Comparison of ENCODE assay signal across 14 cellular contexts in genomic region chr7:151699147-151699546, GRCh38.
DNase-seq lines count a peak whose midpoint lies in the region; TF ChIP-seq lines count a peak whose summit lies in the region.
"Had no signal": no experiment of that assay in that cellular context is flagged by ENCODE, and none has a peak within 500 bp of the region (broad histone marks: within the 10 kb centered on the region; RNA-seq: fewer than 3 reads in every experiment).

No MANE protein-coding gene starts in this region.

- intact Hi-C loops in posterior vena cava (cut with DNase I) = no loop called here

- H3K4me1 Mint-ChIP-seq in activated naive CD4-positive, alpha-beta T cell treated with anti-CD3 and anti-CD28 coated beads, Interleukin-2, amount 10 ng/mL, durations not matched to agents 7 days and 5 days = no peaks in the 10 kb centered on the region

- no peak overlapping the region for H3K27ac Mint-ChIP-seq in activated naive CD4-positive, alpha-beta T cell treated with anti-CD3 and anti-CD28 coated beads, Interleukin-2, amount 10 ng/mL, durations not matched to agents 7 days and 5 days
- H3K27ac Mint-ChIP-seq: CD4-positive, alpha-beta T cell; T-cell had no signal

- H3K27me3 Mint-ChIP-seq in activated naive CD4-positive, alpha-beta T cell treated with anti-CD3 and anti-CD28 coated beads, Interleukin-2, amount 10 ng/mL, durations not matched to agents 7 days and 5 days = no peaks in the 10 kb centered on the region
- H3K27me3 Mint-ChIP-seq: CD4-positive, alpha-beta T cell; T-cell had no signal

- H3K9me3 Mint-ChIP-seq in activated naive CD4-positive, alpha-beta T cell treated with anti-CD3 and anti-CD28 coated beads, Interleukin-2, amount 10 ng/mL, durations not matched to agents 7 days and 5 days = no peaks in the 10 kb centered on the region
- H3K9me3 Mint-ChIP-seq: CD4-positive, alpha-beta T cell; T-cell had no signal

- peak; percentile 1 for TF ChIP-seq CTCF in AG04449 (IDR thresholded peaks at IDR 0.05; ENCODE audit: insufficient read depth, low read length, missing control alignments)

- DNase-seq in AG04449 (ENCODE audit: low read depth, low spot score) (peak; percentile 97), HEK293T (ENCODE audit: extremely low spot score) (peak; percentile 62), UCSD-AML1 (lab: John Stamatoyannopoulos, UW; ENCODE audit: unreplicated experiment) (peak; percentile 57), iris pigment epithelial cell (ENCODE audit: low read depth) (peak; percentile 100), posterior vena cava (ENCODE audit: low spot score) (no peak), HT-29 (ENCODE audit: low spot score) (no peak)
- DNase-seq in activated T-cell treated with anti-CD3 and anti-CD28 coated beads, Interleukin-2, amount 50 U/mL, for 48 hours = no peak
- DNase-seq in activated naive CD4-positive, alpha-beta T cell treated with anti-CD3 and anti-CD28 coated beads, Interleukin-2, amount 10 ng/mL, durations not matched to agents 7 days and 5 days = no peak
- DNase-seq: CD4-positive, alpha-beta T cell; foreskin melanocyte; left colon; NCI-H1930; stimulated activated CD4-positive, alpha-beta T cell treated with anti-CD3 and anti-CD28 coated beads, Interleukin-12 subunit alpha, Interleukin-12 subunit beta, amount 100 ng/mL, for 4 hours; T-cell had no signal

- no peaks in the 10 kb centered on the region for H3K36me3 Mint-ChIP-seq in activated naive CD4-positive, alpha-beta T cell treated with anti-CD3 and anti-CD28 coated beads, Interleukin-2, amount 10 ng/mL, durations not matched to agents 7 days and 5 days

- no peak overlapping the region for H3K4me3 ChIP-seq in AG04449 (ENCODE audit: low read depth, low read length)

- H3K4me3 Mint-ChIP-seq in activated naive CD4-positive, alpha-beta T cell treated with anti-CD3 and anti-CD28 coated beads, Interleukin-2, amount 10 ng/mL, durations not matched to agents 7 days and 5 days = no peak overlapping the region
- H3K4me3 Mint-ChIP-seq: CD4-positive, alpha-beta T cell; T-cell had no signal

- CTCF ChIA-PET in AG04449 (lab: Yijun Ruan, JAX) (interaction anchor here (1.1 to 2.6 kb wide), 2 partner anchors 10 to 129 kb away, joined by 3 to 14 read pairs; no protein-coding TSS in a partner anchor), HEK293T (lab: Yijun Ruan, JAX) (no interaction called here)
- CTCF ChIA-PET in activated naive CD4-positive, alpha-beta T cell treated with anti-CD3 and anti-CD28 coated beads, Interleukin-2, amount 10 ng/mL, durations not matched to agents 7 days and 5 days (lab: Charles Lee) = no interaction called here

- POLR2A ChIA-PET in AG04449 (lab: Yijun Ruan, JAX) (interaction anchor here (0.5 kb wide), 1 partner anchor 39 kb away, joined by 3 read pairs; no protein-coding TSS in a partner anchor), HEK293T (lab: Yijun Ruan, JAX) (no interaction called here)

TF ChIP-seq in HEK293T, 16 proteins besides CTCF, POLR2A, EP300 and RAD21:
- TF ChIP-seq TARDBP (IDR thresholded peaks at IDR 0.05) (no peak), FOXM1 (IDR thresholded peaks at IDR 0.05; ENCODE audit: borderline replicate concordance) (no peak)

Comparison
In these comparisons a context has a peak if more than half of its experiments do, and no peak if none do; other contexts are left out.
1. DNase-seq: peak in AG04449 (single experiment), HEK293T (single experiment), UCSD-AML1 (single experiment) and iris pigment epithelial cell (single experiment); none in activated T-cell treated with anti-CD3 and anti-CD28 coated beads, Interleukin-2, amount 50 U/mL, for 48 hours (0 of 2), activated naive CD4-positive, alpha-beta T cell treated with anti-CD3 and anti-CD28 coated beads, Interleukin-2, amount 10 ng/mL, durations not matched to agents 7 days and 5 days (single experiment), posterior vena cava (single experiment) and HT-29 (single experiment).